2 cellular contexts compared by ENCODE assay signal in the genomic region with DNA sequence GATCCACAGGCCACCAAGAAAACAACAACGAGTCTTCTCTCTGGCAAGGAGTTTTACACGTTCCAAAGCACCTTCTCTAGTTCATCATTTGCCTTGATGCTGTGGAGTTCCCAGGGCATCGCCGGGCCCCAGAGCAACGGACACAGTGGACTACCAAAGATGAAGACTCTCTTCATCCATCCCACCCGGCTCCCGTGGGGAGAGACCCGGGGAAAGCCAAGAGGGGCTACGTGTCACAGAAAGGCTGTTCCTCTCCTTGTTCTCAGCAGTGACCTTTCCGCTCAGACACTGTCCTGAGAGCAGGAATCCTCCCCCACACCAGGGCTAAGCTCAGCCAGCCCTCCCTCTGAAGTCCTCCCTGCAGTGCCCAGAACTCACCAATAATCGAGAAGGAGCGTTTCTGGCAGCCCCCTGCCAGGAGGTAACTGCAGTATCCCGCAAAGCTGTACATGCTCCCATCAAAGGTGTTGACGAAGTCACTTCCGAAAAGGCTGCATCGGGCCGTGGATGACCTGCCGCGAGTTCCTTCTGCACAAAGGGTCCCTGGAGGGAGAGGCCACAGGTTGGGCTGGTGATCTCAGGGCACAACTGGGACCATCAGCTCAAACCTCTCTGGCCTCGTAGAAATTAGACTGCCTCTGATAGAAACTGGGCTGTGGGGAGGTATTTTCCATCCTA.
TF ChIP-seq lines count a peak whose summit lies in the region.

No MANE protein-coding gene starts in this region.

TF ChIP-seq in IMR-90, 13 proteins besides CTCF, POLR2A, EP300 and RAD21:
- TF ChIP-seq, protein P1, sequence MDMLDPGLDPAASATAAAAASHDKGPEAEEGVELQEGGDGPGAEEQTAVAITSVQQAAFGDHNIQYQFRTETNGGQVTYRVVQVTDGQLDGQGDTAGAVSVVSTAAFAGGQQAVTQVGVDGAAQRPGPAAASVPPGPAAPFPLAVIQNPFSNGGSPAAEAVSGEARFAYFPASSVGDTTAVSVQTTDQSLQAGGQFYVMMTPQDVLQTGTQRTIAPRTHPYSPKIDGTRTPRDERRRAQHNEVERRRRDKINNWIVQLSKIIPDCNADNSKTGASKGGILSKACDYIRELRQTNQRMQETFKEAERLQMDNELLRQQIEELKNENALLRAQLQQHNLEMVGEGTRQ (IDR thresholded peaks at IDR 0.05; ENCODE audit: low read depth, low read length): no peak
- no peak for TF ChIP-seq FOS (IDR thresholded peaks at IDR 0.05; ENCODE audit: low read depth, low read length)

TF ChIP-seq in H1, 55 proteins besides CTCF, POLR2A, EP300 and RAD21:
- TF ChIP-seq, protein P2, sequence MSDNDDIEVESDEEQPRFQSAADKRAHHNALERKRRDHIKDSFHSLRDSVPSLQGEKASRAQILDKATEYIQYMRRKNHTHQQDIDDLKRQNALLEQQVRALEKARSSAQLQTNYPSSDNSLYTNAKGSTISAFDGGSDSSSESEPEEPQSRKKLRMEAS (IDR thresholded peaks at IDR 0.05): no peak
- TF ChIP-seq KDM4A (IDR thresholded peaks at IDR 0.05; ENCODE audit: low read depth, low read length, severe bottlenecking) (no peak), JUND (IDR thresholded peaks at IDR 0.05; ENCODE audit: low read length) (no peak), BCL11A (IDR thresholded peaks at IDR 0.05; ENCODE audit: low read depth in 2 of 2, low read length in 2 of 2) (no peak), KDM1A (IDR thresholded peaks at IDR 0.05; ENCODE audit: borderline replicate concordance, low read length) (no peak), SP1 (IDR thresholded peaks at IDR 0.05; ENCODE audit: low read depth, low read length) (no peak), SAP30 (IDR thresholded peaks at IDR 0.05; ENCODE audit: insufficient read depth, insufficient replicate concordance, low read length) (no peak), TEAD4 (IDR thresholded peaks at IDR 0.05; ENCODE audit: low read depth, low read length) (no peak), GTF2F1 (IDR thresholded peaks at IDR 0.05; ENCODE audit: borderline replicate concordance, low read depth, low read length) (no peak)
